18 cellular contexts compared by ENCODE assay signal in the genomic region with DNA sequence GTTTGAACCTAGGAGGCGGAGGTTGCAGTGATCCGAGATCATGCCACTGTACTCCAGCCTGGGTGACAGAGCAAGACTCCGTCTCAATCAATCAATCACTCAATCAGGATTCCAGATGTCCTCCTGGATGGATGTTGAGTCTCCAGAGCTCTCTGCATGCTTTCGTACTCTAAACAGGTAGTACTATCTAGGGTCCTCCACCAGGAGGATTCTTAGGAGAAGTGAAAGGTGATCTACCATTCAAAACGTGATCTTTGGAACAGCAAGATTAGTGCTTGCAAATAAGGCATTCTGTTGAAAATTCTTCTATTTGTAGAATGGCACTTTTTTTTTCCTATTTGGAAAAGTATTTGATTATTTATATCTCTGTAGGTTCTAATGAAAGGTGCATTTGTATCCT. TPM values are rescaled to one million over a fixed set of nuclear protein-coding genes. Genes with fewer than 3 reads are reported as not detected.
DNase-seq lines count a peak whose midpoint lies in the region; TF ChIP-seq lines count a peak whose summit lies in the region.
"Had no signal": no experiment of that assay in that cellular context is flagged by ENCODE, and none has a peak within 500 bp of the region (broad histone marks: within the 10 kb centered on the region; RNA-seq: fewer than 3 reads in every experiment).

No MANE protein-coding gene starts in this region.

- no peak overlapping the region for H3K27ac Mint-ChIP-seq in endodermal cell
- no peak overlapping the region for H3K27ac Mint-ChIP-seq in type B pancreatic cell

- H3K36me3 Mint-ChIP-seq in endodermal cell (ENCODE audit: low read depth) (peaks cover 56% of the 10 kb centered on the region), type B pancreatic cell (peaks cover 10% of the 10 kb centered on the region)

- TF ChIP-seq CTCF in endodermal cell (conservative IDR thresholded peaks at IDR 0.05) (peak; percentile 61), type B pancreatic cell (conservative IDR thresholded peaks at IDR 0.05) (peak; percentile 38)

- DNase-seq in H7 (peak; percentile 53), HuH-7 (ENCODE audit: low spot score) (peak; percentile 35), endodermal cell (no peak), type B pancreatic cell (ENCODE audit: extremely low spot score, unreplicated experiment) (no peak), DMS153 (lab: John Stamatoyannopoulos, UW) (no peak), SIG-M5 (lab: John Stamatoyannopoulos, UW) (no peak), A172 (ENCODE audit: low spot score) (no peak)
- DNase-seq: AML-193; Calu3; CD4-positive, alpha-beta memory T cell; DMS53; DND-41; GM23248; IMR-90 had no signal

- H3K9ac ChIP-seq in endodermal cell (ENCODE audit: extremely low read depth, low read length, poor library complexity, severe bottlenecking), result no peak overlapping the region
- H3K9ac ChIP-seq: GM23248 had no signal

- H3K27me3 Mint-ChIP-seq in endodermal cell (ENCODE audit: insufficient read depth), result no peaks in the 10 kb centered on the region
- H3K27me3 Mint-ChIP-seq in type B pancreatic cell, result no peaks in the 10 kb centered on the region
- H3K27me3 Mint-ChIP-seq: CD4-positive, alpha-beta memory T cell had no signal

- H3K4me1 Mint-ChIP-seq in endodermal cell (no peaks in the 10 kb centered on the region), type B pancreatic cell (ENCODE audit: unreplicated experiment) (no peaks in the 10 kb centered on the region)
- H3K4me1 Mint-ChIP-seq: CD4-positive, alpha-beta memory T cell had no signal

- H3K27me3 ChIP-seq in H7 (ENCODE audit: control insufficient read depth, insufficient read depth, low read length) (no peaks in the 10 kb centered on the region), endodermal cell (ENCODE audit: control insufficient read depth, insufficient read depth, low read length, poor library complexity, severe bottlenecking) (no peaks in the 10 kb centered on the region)

- no peaks in the 10 kb centered on the region for H3K4me1 ChIP-seq in endodermal cell (ENCODE audit: control insufficient read depth, insufficient read depth, low read length)
- H3K4me1 ChIP-seq: HAP-1 had no signal

- WGBS in endodermal cell (ENCODE audit: insufficient coverage in 1 of 2, insufficient read length in 1 of 2), 2 experiments, result 93 to 96% methylated on average over 5 of the region's 5 CpGs

- H3K36me3 ChIP-seq in H7 (replicated peaks; ENCODE audit: control insufficient read depth, insufficient read depth, low read length) (peaks cover 3% of the 10 kb centered on the region), endodermal cell (ENCODE audit: control insufficient read depth, insufficient read depth, low read length) (peaks cover 66% of the 10 kb centered on the region)

- H3K9me3 ChIP-seq in endodermal cell (ENCODE audit: control insufficient read depth, low read length), result no peaks in the 10 kb centered on the region
- H3K9me3 ChIP-seq: A549, HAP-1 had no signal

- H3K27ac ChIP-seq in endodermal cell (ENCODE audit: low read depth, low read length), result no peak overlapping the region
- H3K27ac ChIP-seq: A549, C4-2B, GM23248 had no signal

- H3K4me3 Mint-ChIP-seq in endodermal cell (no peak overlapping the region), type B pancreatic cell (no peak overlapping the region)
- H3K4me3 Mint-ChIP-seq: CD4-positive, alpha-beta memory T cell had no signal

- H3K9me3 Mint-ChIP-seq in endodermal cell (no peaks in the 10 kb centered on the region), type B pancreatic cell (no peaks in the 10 kb centered on the region)
- H3K9me3 Mint-ChIP-seq: CD4-positive, alpha-beta memory T cell had no signal

- H3K4me3 ChIP-seq in H7 (ENCODE audit: insufficient read depth, low read depth, low read length) (no peak overlapping the region), endodermal cell (ENCODE audit: low read length) (no peak overlapping the region)
- H3K4me3 ChIP-seq: A549, GM23248, HAP-1, K562 had no signal

RNA-seq across cellular contexts. Expression of gene CNOT10, which starts 34.3 kb away (rescaled TPM):
- total RNA-seq in H7 (2014; rRNA removed; shearing (Covaris generic)), result 29.0 and 35.7 TPM in 2 replicates
- total RNA-seq in endodermal cell (10 to 100 TPM; 53.6 to 54.1 TPM), type B pancreatic cell (ENCODE audit: low replicate concordance) (41.6 and 42.8 TPM in 2 replicates)
- 38.8 TPM for polyA plus RNA-seq in endodermal cell (2013, experiment 1 of 2)
- polyA plus RNA-seq in endodermal cell (2013, experiment 2 of 2), result 39.8 TPM
- 34.4 and 44.8 TPM in 2 replicates for total RNA-seq in A172 (2014; rRNA removed; shearing (Covaris generic))

Comparison
In these comparisons a context has a peak if more than half of its experiments do, and no peak if none do; other contexts are left out.
1. DNase-seq: peak in H7 (single experiment) and HuH-7 (single experiment); none in endodermal cell (single experiment), type B pancreatic cell (single experiment), DMS153 (single experiment), SIG-M5 (single experiment) and A172 (single experiment).